In the genomic region with DNA sequence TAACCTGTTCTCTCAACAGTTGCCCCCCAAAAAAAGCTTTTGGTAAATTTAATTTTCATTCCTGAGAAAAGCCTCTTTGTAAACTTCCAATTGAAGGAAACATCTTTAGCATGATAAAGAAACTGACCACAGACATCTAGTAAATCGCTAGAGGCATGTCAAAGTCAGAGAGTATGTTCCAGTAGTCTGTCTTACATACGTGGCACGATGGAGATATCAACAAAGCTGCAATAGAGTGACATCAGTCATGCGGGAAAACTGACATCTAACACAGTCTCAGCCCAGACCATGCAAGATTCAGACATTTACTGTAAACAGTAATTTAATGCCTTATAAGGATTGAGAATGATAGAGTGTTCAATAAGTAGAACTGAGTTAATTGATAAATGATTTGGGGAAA, we compare ENCODE assay signal across 1 cellular context.
TF ChIP-seq lines count a peak whose summit lies in the region.

No MANE protein-coding gene starts in this region.

TF ChIP-seq in HepG2, 621 proteins besides CTCF, POLR2A, EP300 and RAD21 (continued from another document):
- TF ChIP-seq, protein P1, sequence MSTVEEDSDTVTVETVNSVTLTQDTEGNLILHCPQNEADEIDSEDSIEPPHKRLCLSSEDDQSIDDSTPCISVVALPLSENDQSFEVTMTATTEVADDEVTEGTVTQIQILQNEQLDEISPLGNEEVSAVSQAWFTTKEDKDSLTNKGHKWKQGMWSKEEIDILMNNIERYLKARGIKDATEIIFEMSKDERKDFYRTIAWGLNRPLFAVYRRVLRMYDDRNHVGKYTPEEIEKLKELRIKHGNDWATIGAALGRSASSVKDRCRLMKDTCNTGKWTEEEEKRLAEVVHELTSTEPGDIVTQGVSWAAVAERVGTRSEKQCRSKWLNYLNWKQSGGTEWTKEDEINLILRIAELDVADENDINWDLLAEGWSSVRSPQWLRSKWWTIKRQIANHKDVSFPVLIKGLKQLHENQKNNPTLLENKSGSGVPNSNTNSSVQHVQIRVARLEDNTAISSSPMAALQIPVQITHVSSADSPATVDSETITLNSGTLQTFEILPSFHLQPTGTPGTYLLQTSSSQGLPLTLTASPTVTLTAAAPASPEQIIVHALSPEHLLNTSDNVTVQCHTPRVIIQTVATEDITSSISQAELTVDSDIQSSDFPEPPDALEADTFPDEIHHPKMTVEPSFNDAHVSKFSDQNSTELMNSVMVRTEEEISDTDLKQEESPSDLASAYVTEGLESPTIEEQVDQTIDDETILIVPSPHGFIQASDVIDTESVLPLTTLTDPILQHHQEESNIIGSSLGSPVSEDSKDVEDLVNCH (CRISPR knock-in tag; IDR thresholded peaks at IDR 0.05) = no peak
- TF ChIP-seq ZNF235 (CRISPR knock-in tag; IDR thresholded peaks at IDR 0.05; ENCODE audit: borderline replicate concordance) (no peak), PLRG1 (conservative IDR thresholded peaks at IDR 0.05) (no peak), HDAC2 (CRISPR knock-in tag; IDR thresholded peaks at IDR 0.05) (no peak), ZNF33A (CRISPR knock-in tag; IDR thresholded peaks at IDR 0.05; ENCODE audit: borderline replicate concordance) (no peak)
